Comparison of ENCODE assay signal across 30 cellular contexts in the genomic region with DNA sequence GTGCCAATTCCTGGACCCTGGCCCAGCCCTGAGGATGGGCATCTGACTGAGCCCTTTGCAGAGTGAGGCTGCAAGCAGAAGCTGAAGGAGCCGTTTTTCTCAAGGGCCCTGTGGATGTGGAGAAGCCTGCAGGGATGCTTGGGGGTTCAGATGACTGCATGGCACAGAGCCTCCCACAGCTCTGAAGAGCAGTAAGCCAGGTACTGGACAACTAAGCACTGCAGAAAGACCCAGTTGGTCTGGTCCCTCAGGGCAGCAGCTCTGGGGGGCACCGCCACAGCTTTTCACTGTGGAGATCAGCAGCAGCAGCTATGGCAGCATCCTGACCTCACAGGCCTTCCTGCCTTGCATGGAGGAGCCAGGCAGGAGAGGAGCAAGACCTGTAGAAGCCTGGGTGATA.
DNase-seq lines count a peak whose midpoint lies in the region; TF ChIP-seq lines count a peak whose summit lies in the region.
"Had no signal": no experiment of that assay in that cellular context is flagged by ENCODE, and none has a peak within 500 bp of the region (broad histone marks: within the 10 kb centered on the region; RNA-seq: fewer than 3 reads in every experiment).

No MANE protein-coding gene starts in this region.

- H3K27me3 Mint-ChIP-seq in activated naive CD4-positive, alpha-beta T cell treated with anti-CD3 and anti-CD28 coated beads for 36 hours (ENCODE audit: low read depth) = no peaks in the 10 kb centered on the region
- H3K27me3 Mint-ChIP-seq in activated naive CD4-positive, alpha-beta T cell treated with anti-CD3 and anti-CD28 coated beads, Interleukin-2, amount 10 ng/mL, durations not matched to agents 7 days and 5 days = peaks cover 3% of the 10 kb centered on the region
- H3K27me3 Mint-ChIP-seq: activated CD4-positive, alpha-beta T cell treated with anti-CD3 and anti-CD28 coated beads, Interleukin-2, amount 10 ng/mL, durations not matched to agents 7 days and 5 days; CD4-positive, alpha-beta T cell had no signal

- H3K9me3 Mint-ChIP-seq in activated naive CD4-positive, alpha-beta T cell treated with anti-CD3 and anti-CD28 coated beads for 36 hours = no peaks in the 10 kb centered on the region
- no peaks in the 10 kb centered on the region for H3K9me3 Mint-ChIP-seq in activated naive CD4-positive, alpha-beta T cell treated with anti-CD3 and anti-CD28 coated beads, Interleukin-2, amount 10 ng/mL, durations not matched to agents 7 days and 5 days
- H3K9me3 Mint-ChIP-seq: activated CD4-positive, alpha-beta T cell treated with anti-CD3 and anti-CD28 coated beads, Interleukin-2, amount 10 ng/mL, durations not matched to agents 7 days and 5 days; activated T-cell treated with anti-CD3 and anti-CD28 coated beads, Interleukin-2, amount 50 U/mL, for 72 hours; CD4-positive, alpha-beta T cell; H9; nephron progenitor cell; stimulated activated naive CD8-positive, alpha-beta T cell treated with anti-CD3 and anti-CD28 coated beads, Interleukin-15, Interleukin-2, amounts not matched to agents 100 ng/mL and 50 ng/mL, for 24 hours had no signal

- H4K20me1 ChIP-seq in smooth muscle cell (ENCODE audit: low read depth) = no peaks in the 10 kb centered on the region

- H3K4me1 ChIP-seq in HEK293 (ENCODE audit: control insufficient read depth, insufficient read depth, low read length) (no peaks in the 10 kb centered on the region), smooth muscle cell (ENCODE audit: low read depth) (peaks cover 13% of the 10 kb centered on the region)
- H3K4me1 ChIP-seq: breast epithelium, lower lobe of right lung, thyroid gland, uterus had no signal

- peaks cover 8% of the 10 kb centered on the region for H3K4me1 Mint-ChIP-seq in activated naive CD4-positive, alpha-beta T cell treated with anti-CD3 and anti-CD28 coated beads for 36 hours (ENCODE audit: low read depth)
- H3K4me1 Mint-ChIP-seq in activated naive CD4-positive, alpha-beta T cell treated with anti-CD3 and anti-CD28 coated beads, Interleukin-2, amount 10 ng/mL, durations not matched to agents 7 days and 5 days = peaks cover under 1% of the 10 kb centered on the region
- H3K4me1 Mint-ChIP-seq: nephron progenitor cell had no signal

- H3K36me3 Mint-ChIP-seq in activated naive CD4-positive, alpha-beta T cell treated with anti-CD3 and anti-CD28 coated beads for 36 hours (ENCODE audit: low read depth) = no peaks in the 10 kb centered on the region
- H3K36me3 Mint-ChIP-seq in activated naive CD4-positive, alpha-beta T cell treated with anti-CD3 and anti-CD28 coated beads, Interleukin-2, amount 10 ng/mL, durations not matched to agents 7 days and 5 days = no peaks in the 10 kb centered on the region

- peak overlapping the region; percentile 51 for H3K9ac ChIP-seq in smooth muscle cell (ENCODE audit: low read depth)

- H3K4me2 ChIP-seq in smooth muscle cell = peak overlapping the region; percentile 37
- H3K4me2 ChIP-seq: hepatocyte had no signal

- no peak for TF ChIP-seq CTCF in HEK293 (tag by site-specific recombination; IDR thresholded peaks at IDR 0.05)
- TF ChIP-seq CTCF in smooth muscle cell (IDR thresholded peaks at IDR 0.05; ENCODE audit: borderline replicate concordance, insufficient read depth, poor library complexity, severe bottlenecking) = no peak

- H3K9me3 ChIP-seq in HEK293 (ENCODE audit: control insufficient read depth, insufficient read depth, low read depth, low read length) = no peaks in the 10 kb centered on the region
- H3K9me3 ChIP-seq in smooth muscle cell (replicated peaks; ENCODE audit: low read depth) = no peaks in the 10 kb centered on the region
- no peaks in the 10 kb centered on the region for H3K9me3 ChIP-seq in MG63
- H3K9me3 ChIP-seq: breast epithelium, lower lobe of right lung, pancreas, thyroid gland, uterus had no signal

- intact Hi-C loops in activated naive CD4-positive, alpha-beta T cell treated with anti-CD3 and anti-CD28 coated beads for 36 hours (cut with micrococcal nuclease) = loop anchor here (5.0 kb wide), 1 partner anchor 56 kb away; no protein-coding TSS in a partner anchor

- peak overlapping the region; percentile 29 for H3K4me3 Mint-ChIP-seq in activated naive CD4-positive, alpha-beta T cell treated with anti-CD3 and anti-CD28 coated beads for 36 hours
- H3K4me3 Mint-ChIP-seq in activated naive CD4-positive, alpha-beta T cell treated with anti-CD3 and anti-CD28 coated beads, Interleukin-2, amount 10 ng/mL, durations not matched to agents 7 days and 5 days = no peak overlapping the region
- H3K4me3 Mint-ChIP-seq: activated CD4-positive, alpha-beta T cell treated with anti-CD3 and anti-CD28 coated beads, Interleukin-2, amount 10 ng/mL, durations not matched to agents 7 days and 5 days; CD4-positive, alpha-beta T cell; H9; IgD-negative memory B cell; nephron progenitor cell; stimulated activated naive CD8-positive, alpha-beta T cell treated with anti-CD3 and anti-CD28 coated beads, Interleukin-15, Interleukin-2, amounts not matched to agents 100 ng/mL and 50 ng/mL, for 24 hours had no signal

- WGBS in smooth muscle cell (ENCODE audit: low lambda C conversion rate) = 96% methylated on average over 2 of the region's 2 CpGs

- H3K36me3 ChIP-seq in HEK293 (ENCODE audit: control insufficient read depth in 2 of 2, insufficient read depth in 1 of 2, low read length in 2 of 2) (no peaks in the 10 kb centered on the region), smooth muscle cell (ENCODE audit: low read depth) (no peaks in the 10 kb centered on the region), MG63 (no peaks in the 10 kb centered on the region)
- H3K36me3 ChIP-seq: breast epithelium, lower lobe of right lung, pancreas, thyroid gland, uterus, WERI-Rb-1 had no signal

- peak overlapping the region; percentile 16 for H3K27ac Mint-ChIP-seq in activated naive CD4-positive, alpha-beta T cell treated with anti-CD3 and anti-CD28 coated beads for 36 hours
- H3K27ac Mint-ChIP-seq in activated naive CD4-positive, alpha-beta T cell treated with anti-CD3 and anti-CD28 coated beads, Interleukin-2, amount 10 ng/mL, durations not matched to agents 7 days and 5 days = no peak overlapping the region
- H3K27ac Mint-ChIP-seq: activated CD4-positive, alpha-beta T cell treated with anti-CD3 and anti-CD28 coated beads, Interleukin-2, amount 10 ng/mL, durations not matched to agents 7 days and 5 days; activated T-cell treated with anti-CD3 and anti-CD28 coated beads, Interleukin-2, amount 50 U/mL, for 72 hours; CD4-positive, alpha-beta T cell; IgD-negative memory B cell; nephron progenitor cell; stimulated activated naive CD8-positive, alpha-beta T cell treated with anti-CD3 and anti-CD28 coated beads, Interleukin-15, Interleukin-2, amounts not matched to agents 100 ng/mL and 50 ng/mL, for 24 hours had no signal

- DNase-seq in activated naive CD4-positive, alpha-beta T cell treated with anti-CD3 and anti-CD28 coated beads for 36 hours = no peak
- no peak for DNase-seq in activated naive CD4-positive, alpha-beta T cell treated with anti-CD3 and anti-CD28 coated beads, Interleukin-2, amount 10 ng/mL, durations not matched to agents 7 days and 5 days
- peak; percentile 43 for DNase-seq in cerebellum (ENCODE audit: low spot score)
- DNase-seq in smooth muscle cell (lab: John Stamatoyannopoulos, UW; ENCODE audit: unreplicated experiment) = no peak
- no peak for DNase-seq in activated T-cell treated with anti-CD3 and anti-CD28 coated beads, Interleukin-2, amount 50 U/mL, for 1 hour
- DNase-seq in NCI-H1105 treated with DMSO at 0.1 percent for 48 hours (lab: John Stamatoyannopoulos, UW) = no peak
- no peak for DNase-seq in MG63
- DNase-seq: activated CD4-positive, alpha-beta T cell treated with anti-CD3 and anti-CD28 coated beads, Interleukin-2, amount 10 ng/mL, durations not matched to agents 7 days and 5 days; activated naive CD4-positive, alpha-beta T cell treated with Interleukin-2 at 50 U/mL for 16 hours; AML-193; CD4-positive, alpha-beta T cell; H9; lower lobe of right lung; NCI-H1048; NCI-H1694; NCI-H774; nephron progenitor cell; small intestine; SW 1271; T1000; uterus; WERI-Rb-1 had no signal

- H3K79me2 ChIP-seq in smooth muscle cell (ENCODE audit: low read depth) = no peaks in the 10 kb centered on the region
- H3K79me2 ChIP-seq: hepatocyte had no signal

- no peak overlapping the region for H3K27ac ChIP-seq in HEK293 (ENCODE audit: extremely low read depth, low read depth, low read length)
- peak overlapping the region; percentile 34 for H3K27ac ChIP-seq in smooth muscle cell (ENCODE audit: low read depth)
- H3K27ac ChIP-seq: breast epithelium, hepatocyte, lower lobe of right lung, pancreas, thyroid gland, uterus, WERI-Rb-1 had no signal

- H3F3A ChIP-seq in smooth muscle cell (ENCODE audit: low read depth) = no peaks in the 10 kb centered on the region

- CTCF ChIA-PET in activated naive CD4-positive, alpha-beta T cell treated with anti-CD3 and anti-CD28 coated beads for 36 hours (lab: Charles Lee) = no interaction called here
- CTCF ChIA-PET in activated naive CD4-positive, alpha-beta T cell treated with anti-CD3 and anti-CD28 coated beads, Interleukin-2, amount 10 ng/mL, durations not matched to agents 7 days and 5 days (lab: Charles Lee) = no interaction called here
- CTCF ChIA-PET in HEK293 (lab: Yijun Ruan, JAX) = no interaction called here

- POLR2A ChIA-PET in HEK293 (lab: Yijun Ruan, JAX) = no interaction called here

- peak overlapping the region; percentile 72 for H2AFZ ChIP-seq in smooth muscle cell (ENCODE audit: low read depth)
- H2AFZ ChIP-seq: hepatocyte had no signal

- H3K27me3 ChIP-seq in smooth muscle cell (ENCODE audit: low read depth) = no peaks in the 10 kb centered on the region
- peaks cover 5% of the 10 kb centered on the region for H3K27me3 ChIP-seq in MG63
- H3K27me3 ChIP-seq: pancreas, thyroid gland, uterus had no signal

- H3K4me3 ChIP-seq in HEK293 (ENCODE audit: low read depth, low read length) (no peak overlapping the region), smooth muscle cell (no peak overlapping the region), MG63 (no peak overlapping the region)
- H3K4me3 ChIP-seq: breast epithelium, hepatocyte, lower lobe of right lung, pancreas, thyroid gland, uterus had no signal
